Comparison of ENCODE assay signal across 19 cellular contexts in the genomic region with DNA sequence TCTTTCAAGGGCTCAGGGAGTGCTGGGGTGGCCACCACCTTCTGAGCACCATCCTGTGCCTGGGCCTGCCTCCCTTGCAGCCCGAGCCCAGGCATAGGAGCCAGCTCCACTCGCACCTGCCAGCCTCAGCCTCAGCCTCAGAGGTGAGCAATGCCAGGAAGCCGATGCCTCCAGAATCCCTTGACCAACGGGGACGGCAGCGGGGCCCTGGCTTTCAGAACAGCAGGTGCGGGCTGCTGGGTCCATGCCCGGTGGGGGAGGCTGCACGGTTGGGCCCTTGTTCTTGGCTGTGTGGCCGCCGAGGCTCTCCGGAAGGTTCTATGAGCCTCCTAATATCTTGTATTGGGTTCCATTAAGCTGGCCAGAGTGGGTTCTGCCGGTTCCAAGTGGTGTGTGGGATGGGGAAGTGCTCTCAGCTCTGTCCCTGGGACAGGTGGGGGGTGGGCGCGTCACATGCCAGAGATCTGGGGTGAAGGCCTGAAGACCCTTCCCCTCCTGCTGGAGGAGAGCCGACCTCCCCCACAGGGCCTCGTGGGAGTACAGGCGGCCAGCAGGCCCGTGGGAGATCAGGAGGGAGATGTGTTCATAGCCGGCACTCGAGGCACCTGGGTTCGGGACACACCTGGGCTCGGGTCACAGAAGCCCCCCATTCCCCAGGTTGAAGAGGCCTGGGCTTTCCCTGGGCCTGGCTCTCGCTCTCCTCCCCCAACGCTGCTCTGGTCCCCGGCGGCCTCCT. TPM values are rescaled to one million over a fixed set of nuclear protein-coding genes. Genes with fewer than 3 reads are reported as not detected.
"Had no signal": no experiment of that assay in that cellular context is flagged by ENCODE, and none has a peak within 500 bp of the region (broad histone marks: within the 10 kb centered on the region; RNA-seq: fewer than 3 reads in every experiment).

No MANE protein-coding gene starts in this region.

- H3K9me3 Mint-ChIP-seq: activated CD4-positive, alpha-beta memory T cell treated with anti-CD3 and anti-CD28 coated beads, Interleukin-2, amount 10 ng/mL, durations not matched to agents 7 days and 5 days; mesothelial cell of epicardium; nephron; WTC11 had no signal

- H3K9me3 ChIP-seq: colonic mucosa, lower lobe of right lung, transverse colon had no signal

- ATAC-seq: activated CD8-positive, alpha-beta memory T cell treated with anti-CD3 and anti-CD28 coated beads, Interleukin-2, amount 10 ng/mL, durations not matched to agents 7 days and 5 days; lower lobe of right lung; WTC11 had no signal

- H2AFZ ChIP-seq: parathyroid adenoma had no signal

- H3K4me1 ChIP-seq: colonic mucosa had no signal

- H3K27ac Mint-ChIP-seq: activated CD4-positive, alpha-beta memory T cell treated with anti-CD3 and anti-CD28 coated beads, Interleukin-2, amount 10 ng/mL, durations not matched to agents 7 days and 5 days; activated CD8-positive, alpha-beta memory T cell treated with anti-CD3 and anti-CD28 coated beads, Interleukin-2, amount 10 ng/mL, durations not matched to agents 7 days and 5 days; activated naive CD8-positive, alpha-beta T cell; mesothelial cell of epicardium; WTC11 had no signal

- H3K27me3 ChIP-seq: colonic mucosa, transverse colon had no signal

- H3K9ac ChIP-seq: parathyroid adenoma had no signal

- H3K4me3 Mint-ChIP-seq: activated CD4-positive, alpha-beta memory T cell treated with anti-CD3 and anti-CD28 coated beads, Interleukin-2, amount 10 ng/mL, durations not matched to agents 7 days and 5 days; activated CD8-positive, alpha-beta memory T cell treated with anti-CD3 and anti-CD28 coated beads, Interleukin-2, amount 10 ng/mL, durations not matched to agents 7 days and 5 days; activated naive CD8-positive, alpha-beta T cell; mesothelial cell of epicardium; WTC11 had no signal

- DNase-seq: activated CD4-positive, alpha-beta memory T cell treated with anti-CD3 and anti-CD28 coated beads, Interleukin-2, amount 10 ng/mL, durations not matched to agents 7 days and 5 days; activated CD4-positive, alpha-beta T cell treated with anti-CD3 and anti-CD28 coated beads for 4 hours; activated CD8-positive, alpha-beta memory T cell treated with anti-CD3 and anti-CD28 coated beads, Interleukin-2, amount 10 ng/mL, durations not matched to agents 7 days and 5 days; colonic mucosa; foreskin melanocyte; islet precursor cell; lower lobe of right lung; stimulated activated CD4-positive, alpha-beta T cell treated with anti-CD3 and anti-CD28 coated beads, Interleukin-1b, Interleukin-23, amount 100 ng/mL, for 48 hours; stimulated activated CD8-positive, alpha-beta memory T cell treated with anti-CD3 and anti-CD28 coated beads, Interleukin-4, amount 100 ng/mL, for 48 hours; stimulated activated naive CD4-positive, alpha-beta T cell; transverse colon had no signal

- H3K27ac ChIP-seq: cardiac muscle cell, colonic mucosa, lower lobe of right lung, parathyroid adenoma had no signal

- H3K79me2 ChIP-seq: parathyroid adenoma had no signal

- H3K4me3 ChIP-seq: cardiac muscle cell, colonic mucosa, lower lobe of right lung, transverse colon had no signal

- H3K36me3 ChIP-seq: cardiac muscle cell, colonic mucosa, lower lobe of right lung, transverse colon had no signal

- H3K36me3 Mint-ChIP-seq: activated CD8-positive, alpha-beta memory T cell treated with anti-CD3 and anti-CD28 coated beads, Interleukin-2, amount 10 ng/mL, durations not matched to agents 7 days and 5 days; activated naive CD8-positive, alpha-beta T cell; mesothelial cell of epicardium; WTC11 had no signal

- H3K27me3 Mint-ChIP-seq: activated CD4-positive, alpha-beta memory T cell treated with anti-CD3 and anti-CD28 coated beads, Interleukin-2, amount 10 ng/mL, durations not matched to agents 7 days and 5 days; activated CD8-positive, alpha-beta memory T cell treated with anti-CD3 and anti-CD28 coated beads, Interleukin-2, amount 10 ng/mL, durations not matched to agents 7 days and 5 days; activated naive CD8-positive, alpha-beta T cell had no signal

RNA-seq across cellular contexts. Expression of a gene that starts 27.0 kb away (rescaled TPM):
- total RNA-seq: cardiac muscle cell, epithelial cell of proximal tubule, subcutaneous adipose tissue had no signal
- polyA plus RNA-seq: cardiac muscle cell had no signal
